16 cellular contexts compared by ENCODE assay signal in genomic region chr5:111628901-111629300, GRCh38.
A peak's percentile ranks its signal among the peaks of the same experiment; 100 is the strongest.
DNase-seq lines count a peak whose midpoint lies in the region; TF ChIP-seq lines count a peak whose summit lies in the region.
"Had no signal": no experiment of that assay in that cellular context is flagged by ENCODE, and none has a peak within 500 bp of the region (broad histone marks: within the 10 kb centered on the region; RNA-seq: fewer than 3 reads in every experiment).

No MANE protein-coding gene starts in this region.

- H3K9me3 ChIP-seq in WERI-Rb-1 (ENCODE audit: severe bottlenecking): no peaks in the 10 kb centered on the region
- no peaks in the 10 kb centered on the region for H3K9me3 ChIP-seq in Karpas-422 (ENCODE audit: low read length)

- H3K27me3 ChIP-seq in WERI-Rb-1 (ENCODE audit: insufficient read depth, low read depth, severe bottlenecking): no peaks in the 10 kb centered on the region
- no peaks in the 10 kb centered on the region for H3K27me3 ChIP-seq in Karpas-422 (ENCODE audit: low read length)
- H3K27me3 ChIP-seq: BLaER1 treated with 17β-estradiol and CSF1 and Interleukin-3, amounts not matched to agents 10 nM and 100 nM had no signal

- no peak for TF ChIP-seq CTCF in choroid plexus epithelial cell (conservative IDR thresholded peaks at IDR 0.05; ENCODE audit: low read depth, low read length)
- no peak for TF ChIP-seq CTCF in WERI-Rb-1 (IDR thresholded peaks at IDR 0.05; ENCODE audit: low read depth, low read length)

- H3K27ac ChIP-seq in WERI-Rb-1 (no peak overlapping the region), Karpas-422 (ENCODE audit: low read length) (no peak overlapping the region)
- H3K27ac ChIP-seq: BLaER1 treated with 17β-estradiol and CSF1 and Interleukin-3, amounts not matched to agents 10 nM and 100 nM had no signal

- H3K9me2 ChIP-seq in Karpas-422 (replicated peaks; ENCODE audit: insufficient read depth, low read length): no peaks in the 10 kb centered on the region

- H3K4me3 ChIP-seq in choroid plexus epithelial cell (ENCODE audit: low read depth, low read length) (no peak overlapping the region), WERI-Rb-1 (ENCODE audit: low read depth, low read length) (no peak overlapping the region), Karpas-422 (ENCODE audit: low read length) (no peak overlapping the region)
- H3K4me3 ChIP-seq: BLaER1 treated with 17β-estradiol and CSF1 and Interleukin-3, amounts not matched to agents 10 nM and 100 nM had no signal

- no peaks in the 10 kb centered on the region for H4K20me1 ChIP-seq in Karpas-422 (ENCODE audit: insufficient read depth, low read depth, low read length)
- H4K20me1 ChIP-seq: BLaER1 treated with 17β-estradiol and CSF1 and Interleukin-3, amounts not matched to agents 10 nM and 100 nM had no signal

- H3K4me2 ChIP-seq in Karpas-422 (ENCODE audit: low read depth, low read length, poor library complexity, severe bottlenecking): no peak overlapping the region
- H3K4me2 ChIP-seq: BLaER1 treated with 17β-estradiol and CSF1 and Interleukin-3, amounts not matched to agents 10 nM and 100 nM had no signal

- H3K36me3 ChIP-seq in WERI-Rb-1 (no peaks in the 10 kb centered on the region), Karpas-422 (ENCODE audit: insufficient read depth, low read length) (no peaks in the 10 kb centered on the region)
- H3K36me3 ChIP-seq: BLaER1 treated with 17β-estradiol and CSF1 and Interleukin-3, amounts not matched to agents 10 nM and 100 nM had no signal

- H3K4me1 ChIP-seq in Karpas-422 (ENCODE audit: low read length): no peaks in the 10 kb centered on the region
- H3K4me1 ChIP-seq: BLaER1 treated with 17β-estradiol and CSF1 and Interleukin-3, amounts not matched to agents 10 nM and 100 nM had no signal

- no peaks in the 10 kb centered on the region for H3K79me2 ChIP-seq in Karpas-422 (ENCODE audit: low read length)

- no peak overlapping the region for H3K9ac ChIP-seq in Karpas-422 (ENCODE audit: low read length)
- H3K9ac ChIP-seq: BLaER1 treated with 17β-estradiol and CSF1 and Interleukin-3, amounts not matched to agents 10 nM and 100 nM had no signal

- DNase-seq in AG08395 (ENCODE audit: low spot score) (peak; percentile 21), EH (ENCODE audit: low read depth) (peak; percentile 25), choroid plexus epithelial cell (ENCODE audit: low read depth) (peak; percentile 37), iris pigment epithelial cell (ENCODE audit: low read depth) (peak; percentile 17), NCI-H526 (lab: John Stamatoyannopoulos, UW) (no peak), WERI-Rb-1 (no peak), Karpas-422 (no peak)
- no peak for DNase-seq in activated CD8-positive, alpha-beta memory T cell treated with anti-CD3 and anti-CD28 coated beads, Interleukin-2, amount 50 U/mL, for 4 hours
- DNase-seq: ACHN; DMS 273 treated with DMSO at 0.1 percent for 48 hours; H7; NCI-H1436 treated with DMSO at 0.1 percent for 48 hours; NCI-H2081; NCI-H69; NK-92 treated with Interleukin-12 subunit alpha and Interleukin-12 subunit beta, amount 100 ng/mL, for 24 hours had no signal

- no peak overlapping the region for H2AFZ ChIP-seq in Karpas-422 (ENCODE audit: low read length)

Comparison
In these comparisons a context has a peak if more than half of its experiments do, and no peak if none do; other contexts are left out.
1. DNase-seq: peak in AG08395 (single experiment), EH (single experiment), choroid plexus epithelial cell (single experiment) and iris pigment epithelial cell (single experiment); none in activated CD8-positive, alpha-beta memory T cell treated with anti-CD3 and anti-CD28 coated beads, Interleukin-2, amount 50 U/mL, for 4 hours (single experiment), NCI-H526 (0 of 2), WERI-Rb-1 (single experiment) and Karpas-422 (single experiment).